ENCODE assay signal across 17 cellular contexts in the genomic region with DNA sequence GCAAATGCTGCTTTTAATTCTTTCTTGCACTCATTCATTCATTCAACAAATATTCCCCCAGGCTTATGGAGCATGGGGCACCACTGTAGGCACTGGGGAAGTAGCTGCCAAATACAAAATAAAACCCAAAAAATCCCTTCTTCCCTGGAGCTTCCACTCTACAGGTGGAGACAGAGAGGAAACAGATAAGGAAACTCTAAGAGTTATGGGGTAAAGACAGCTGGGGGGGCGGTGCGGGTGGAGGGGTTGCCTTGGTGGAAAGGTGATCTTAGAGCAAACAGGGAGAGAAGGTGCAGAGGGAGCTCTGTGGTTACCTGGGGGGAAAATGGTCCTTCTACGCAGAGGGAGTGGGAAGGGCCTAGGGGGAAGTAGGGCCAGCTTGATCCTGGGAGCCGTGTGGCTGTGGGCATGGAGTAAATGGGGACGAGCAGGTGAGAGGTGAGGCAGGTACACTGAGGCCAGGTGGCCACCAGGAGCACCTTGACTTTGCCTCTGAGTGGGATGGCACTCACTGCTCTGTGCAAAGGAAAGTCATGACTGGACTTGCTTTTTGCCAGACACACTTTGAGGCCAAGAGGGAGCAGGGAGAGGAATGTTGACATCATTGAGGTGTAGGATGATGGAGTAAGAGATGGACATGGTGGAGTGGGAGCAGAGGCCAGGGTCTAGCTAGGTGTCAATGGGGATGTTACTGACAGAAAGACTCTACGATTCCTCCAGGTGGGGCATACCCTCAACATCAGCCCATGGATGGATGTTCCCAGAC.
DNase-seq lines count a peak whose midpoint lies in the region; ATAC-seq and TF ChIP-seq lines count a peak whose summit lies in the region.
"Had no signal": no experiment of that assay in that cellular context is flagged by ENCODE, and none has a peak within 500 bp of the region (broad histone marks: within the 10 kb centered on the region; RNA-seq: fewer than 3 reads in every experiment).

No MANE protein-coding gene starts in this region.

- no peak overlapping the region for H3K4me3 Mint-ChIP-seq in CD4-positive, alpha-beta T cell
- H3K4me3 Mint-ChIP-seq: activated CD8-positive, alpha-beta memory T cell treated with anti-CD3 and anti-CD28 coated beads, Interleukin-2, amount 10 ng/mL, durations not matched to agents 7 days and 5 days; CD4-positive, alpha-beta memory T cell; immature natural killer cell; WTC11 had no signal

- no peaks in the 10 kb centered on the region for H3K9me3 Mint-ChIP-seq in CD4-positive, alpha-beta T cell

- CTCF ChIA-PET in CD4-positive, alpha-beta T cell (lab: Charles Lee), result no interaction called here

- peak overlapping the region; percentile 68 for H3K4me2 ChIP-seq in smooth muscle cell
- H3K4me2 ChIP-seq: SK-N-SH had no signal

- no peak for TF ChIP-seq CTCF in smooth muscle cell (IDR thresholded peaks at IDR 0.05; ENCODE audit: borderline replicate concordance, insufficient read depth, poor library complexity, severe bottlenecking)
- no peak for TF ChIP-seq CTCF in CD4-positive, alpha-beta T cell (IDR thresholded peaks at IDR 0.05)

- intact Hi-C loops in CD4-positive, alpha-beta T cell (cut with DNase I, micrococcal nuclease), result no loop called here

- DNase-seq in DMS53 (lab: John Stamatoyannopoulos, UW) (peak; percentile 59), DMS53 treated with DMSO at 0.1 percent for 48 hours (lab: John Stamatoyannopoulos, UW; ENCODE audit: unreplicated experiment) (no peak), NCI-H2196 treated with DMSO at 0.1 percent for 48 hours (lab: John Stamatoyannopoulos, UW; ENCODE audit: unreplicated experiment) (peak; percentile 37), smooth muscle cell (lab: John Stamatoyannopoulos, UW; ENCODE audit: unreplicated experiment) (no peak), substantia nigra (lab: John Stamatoyannopoulos, UW) (no peak)
- DNase-seq in CD4-positive, alpha-beta T cell, result no peak
- DNase-seq: activated CD8-positive, alpha-beta memory T cell treated with anti-CD3 and anti-CD28 coated beads, Interleukin-2, amount 10 ng/mL, durations not matched to agents 7 days and 5 days; activated naive CD4-positive, alpha-beta T cell treated with anti-CD3 and anti-CD28 coated beads, Interleukin-2, amount 50 U/mL, for 16 hours; caudate nucleus; CD4-positive, alpha-beta memory T cell; immature natural killer cell; SK-N-SH; stimulated activated CD4-positive, alpha-beta T cell treated with anti-CD3 and anti-CD28 coated beads, Interleukin-2, amount 100 ng/mL, for 24 hours had no signal

- H3K36me3 ChIP-seq in duodenal mucosa (ENCODE audit: control insufficient read depth in 1 of 2, insufficient read depth in 2 of 2, low read length in 2 of 2) (no peaks in the 10 kb centered on the region), smooth muscle cell (ENCODE audit: low read depth) (no peaks in the 10 kb centered on the region)

- ATAC-seq in CD4-positive, alpha-beta T cell (ENCODE audit: poor library complexity), result no peak
- no peak for ATAC-seq in GM21528 (IDR thresholded peaks at IDR 0.05; ENCODE audit: low FRiP score, unreplicated experiment)
- ATAC-seq: activated CD8-positive, alpha-beta memory T cell treated with anti-CD3 and anti-CD28 coated beads, Interleukin-2, amount 10 ng/mL, durations not matched to agents 7 days and 5 days; WTC11 had no signal

- H3K27ac Mint-ChIP-seq in CD4-positive, alpha-beta T cell, result no peak overlapping the region
- H3K27ac Mint-ChIP-seq: activated CD8-positive, alpha-beta memory T cell treated with anti-CD3 and anti-CD28 coated beads, Interleukin-2, amount 10 ng/mL, durations not matched to agents 7 days and 5 days; CD4-positive, alpha-beta memory T cell; immature natural killer cell; WTC11 had no signal

- no peaks in the 10 kb centered on the region for H3K36me3 Mint-ChIP-seq in CD4-positive, alpha-beta T cell (ENCODE audit: low read depth)
- H3K36me3 Mint-ChIP-seq: CD4-positive, alpha-beta memory T cell; immature natural killer cell had no signal

- H3F3A ChIP-seq in smooth muscle cell (ENCODE audit: low read depth), result peaks cover 21% of the 10 kb centered on the region

- no peaks in the 10 kb centered on the region for H4K20me1 ChIP-seq in smooth muscle cell (ENCODE audit: low read depth)

- H3K27ac ChIP-seq in duodenal mucosa (ENCODE audit: low read depth, low read length), result peak overlapping the region; percentile 7
- peak overlapping the region; percentile 92 for H3K27ac ChIP-seq in smooth muscle cell (ENCODE audit: low read depth)
- no peak overlapping the region for H3K27ac ChIP-seq in CD4-positive, alpha-beta T cell (ENCODE audit: low read depth, low read length)
- no peak overlapping the region for H3K27ac ChIP-seq in substantia nigra (ENCODE audit: low read depth, low read length, poor library complexity, severe bottlenecking)

- H3K4me1 ChIP-seq in duodenal mucosa (ENCODE audit: control insufficient read depth in 1 of 2, insufficient read depth in 2 of 2, low read length in 2 of 2) (peaks cover 55 to 60% of the 10 kb centered on the region in 2 donors), smooth muscle cell (ENCODE audit: low read depth) (peaks cover 12% of the 10 kb centered on the region)

- no peaks in the 10 kb centered on the region for H3K27me3 Mint-ChIP-seq in CD4-positive, alpha-beta T cell

- H2AFZ ChIP-seq in smooth muscle cell (ENCODE audit: low read depth), result no peak overlapping the region
- H2AFZ ChIP-seq: GM23248 had no signal

- no peak overlapping the region for H3K4me3 ChIP-seq in duodenal mucosa (ENCODE audit: low read depth in 1 of 2, low read length in 2 of 2)
- no peak overlapping the region for H3K4me3 ChIP-seq in smooth muscle cell
- H3K4me3 ChIP-seq: GM23248 had no signal

- WGBS in smooth muscle cell (ENCODE audit: low lambda C conversion rate), result 81% methylated on average over 6 of the region's 6 CpGs

- POLR2A ChIA-PET in CD4-positive, alpha-beta T cell (lab: Charles Lee), result no interaction called here

- H3K4me1 Mint-ChIP-seq in CD4-positive, alpha-beta T cell (ENCODE audit: low read depth), result no peaks in the 10 kb centered on the region
- H3K4me1 Mint-ChIP-seq: CD4-positive, alpha-beta memory T cell; immature natural killer cell had no signal

- H3K9me3 ChIP-seq in duodenal mucosa (ENCODE audit: control insufficient read depth in 1 of 2, low read length in 2 of 2) (no peaks in the 10 kb centered on the region), smooth muscle cell (replicated peaks; ENCODE audit: low read depth) (no peaks in the 10 kb centered on the region)
- no peaks in the 10 kb centered on the region for H3K9me3 ChIP-seq in CD4-positive, alpha-beta T cell (ENCODE audit: control insufficient read depth, low read length)
- H3K9me3 ChIP-seq: SK-N-SH had no signal

- H3K9ac ChIP-seq in duodenal mucosa (ENCODE audit: low read depth in 1 of 2, low read length in 2 of 2) (peak overlapping the region; percentile 22 to 38), smooth muscle cell (ENCODE audit: low read depth) (peak overlapping the region; percentile 33)
- H3K9ac ChIP-seq: GM23248, SK-N-SH had no signal

- H3K27me3 ChIP-seq in duodenal mucosa (ENCODE audit: control insufficient read depth in 1 of 2, insufficient read depth in 2 of 2, low read length in 2 of 2) (no peaks in the 10 kb centered on the region), smooth muscle cell (ENCODE audit: low read depth) (no peaks in the 10 kb centered on the region)
- no peaks in the 10 kb centered on the region for H3K27me3 ChIP-seq in CD4-positive, alpha-beta T cell (ENCODE audit: control insufficient read depth, insufficient read depth, low read length)

- H3K79me2 ChIP-seq in smooth muscle cell (ENCODE audit: low read depth), result no peaks in the 10 kb centered on the region

Comparison
In these comparisons a context has a peak if more than half of its experiments do, and no peak if none do; other contexts are left out.
1. DNase-seq: peak in DMS53 (single experiment) and NCI-H2196 treated with DMSO at 0.1 percent for 48 hours (single experiment); none in DMS53 treated with DMSO at 0.1 percent for 48 hours (single experiment), smooth muscle cell (single experiment), CD4-positive, alpha-beta T cell (0 of 10) and substantia nigra (0 of 49).
2. H3K27ac ChIP-seq: peak in duodenal mucosa (single experiment) and smooth muscle cell (single experiment); none in CD4-positive, alpha-beta T cell (single experiment) and substantia nigra (single experiment).